ENCODE assay signal across 1 cellular context in the genomic region with DNA sequence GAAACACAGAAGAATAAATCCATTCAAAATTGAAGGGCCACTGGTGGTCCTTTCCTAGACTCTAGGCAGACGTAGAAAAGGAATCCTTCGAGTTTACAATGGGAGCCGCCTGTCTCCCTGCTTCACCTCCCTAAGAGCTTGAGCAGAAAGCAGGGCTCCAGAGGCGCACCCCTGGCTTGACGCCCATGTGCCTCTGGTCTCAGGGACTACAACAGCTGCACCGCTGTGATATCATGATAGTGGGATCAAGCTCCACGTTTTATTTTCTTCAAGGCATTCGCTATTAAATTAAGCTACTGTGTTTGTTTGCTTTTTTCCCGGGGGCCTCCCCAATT.
A peak's percentile ranks its signal among the peaks of the same experiment; 100 is the strongest.
TF ChIP-seq lines count a peak whose summit lies in the region.

No MANE protein-coding gene starts in this region.

TF ChIP-seq in K562, 482 proteins besides CTCF, POLR2A, EP300 and RAD21:
- TF ChIP-seq SUPT5H (IDR thresholded peaks at IDR 0.05) (peak; percentile 14; the same call in 1 of the 2 replicates), CCNT2 (IDR thresholded peaks at IDR 0.05; ENCODE audit: borderline replicate concordance, extremely low read depth, insufficient read length, low read depth, low read length) (no peak), FOXK1 (CRISPR knock-in tag; IDR thresholded peaks at IDR 0.05; ENCODE audit: borderline replicate concordance) (0 out of 2 replicates have a peak, but pooled peaks have one; percentile 29), GATA2 (CRISPR knock-in tag; IDR thresholded peaks at IDR 0.05) (peak; percentile 34; the same call in 1 of the 2 replicates), MNT (conservative IDR thresholded peaks at IDR 0.05) (peak; percentile 50 to 66; a peak in 3 of 4 replicates), SREBF2 (CRISPR knock-in tag; IDR thresholded peaks at IDR 0.05) (0 out of 2 replicates have a peak, but pooled peaks have one; percentile 54), ARID1B (IDR thresholded peaks at IDR 0.05) (peak; percentile 24; the same call in 1 of the 2 replicates), ETV5 (CRISPR knock-in tag; IDR thresholded peaks at IDR 0.05; ENCODE audit: low read depth) (0 out of 2 replicates have a peak, but pooled peaks have one; percentile 24), NFYB (IDR thresholded peaks at IDR 0.05; ENCODE audit: extremely low read depth, insufficient read length) (no peak), SIN3A (IDR thresholded peaks at IDR 0.05; ENCODE audit: borderline replicate concordance in 2 of 2, control insufficient read depth in 1 of 2, low read depth in 2 of 2, low read length in 2 of 2) (peak in 1 of 2 experiments; percentile 67; a peak in 2 of 4 replicates), ZSCAN29 (IDR thresholded peaks at IDR 0.05) (no peak), MXI1 (IDR thresholded peaks at IDR 0.05; ENCODE audit: low read depth, low read length) (0 out of 2 replicates have a peak, but pooled peaks have one; percentile 9), PHTF2 (CRISPR knock-in tag; IDR thresholded peaks at IDR 0.05) (no peak)
- TF ChIP-seq, protein P1, sequence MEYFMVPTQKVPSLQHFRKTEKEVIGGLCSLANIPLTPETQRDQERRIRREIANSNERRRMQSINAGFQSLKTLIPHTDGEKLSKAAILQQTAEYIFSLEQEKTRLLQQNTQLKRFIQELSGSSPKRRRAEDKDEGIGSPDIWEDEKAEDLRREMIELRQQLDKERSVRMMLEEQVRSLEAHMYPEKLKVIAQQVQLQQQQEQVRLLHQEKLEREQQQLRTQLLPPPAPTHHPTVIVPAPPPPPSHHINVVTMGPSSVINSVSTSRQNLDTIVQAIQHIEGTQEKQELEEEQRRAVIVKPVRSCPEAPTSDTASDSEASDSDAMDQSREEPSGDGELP (CRISPR knock-in tag; IDR thresholded peaks at IDR 0.05; ENCODE audit: borderline replicate concordance) = peak; percentile 66; the same call in 1 of the 2 replicates
TF ChIP-seq in K562: peak in this region for 10.
